ENCODE assay signal across 1 cellular context in genomic region chr7:24591152-24591551, GRCh38.
TF ChIP-seq lines count a peak whose summit lies in the region.

No MANE protein-coding gene starts in this region.

TF ChIP-seq in GM23338, 12 proteins besides CTCF, POLR2A, EP300 and RAD21 (continued from another document):
- TF ChIP-seq ZNF462 (CRISPR knock-in tag; IDR thresholded peaks at IDR 0.05): no peak
TF ChIP-seq in GM23338: peak in this region for 0.
